ENCODE assay signal across 23 cellular contexts in the genomic region with DNA sequence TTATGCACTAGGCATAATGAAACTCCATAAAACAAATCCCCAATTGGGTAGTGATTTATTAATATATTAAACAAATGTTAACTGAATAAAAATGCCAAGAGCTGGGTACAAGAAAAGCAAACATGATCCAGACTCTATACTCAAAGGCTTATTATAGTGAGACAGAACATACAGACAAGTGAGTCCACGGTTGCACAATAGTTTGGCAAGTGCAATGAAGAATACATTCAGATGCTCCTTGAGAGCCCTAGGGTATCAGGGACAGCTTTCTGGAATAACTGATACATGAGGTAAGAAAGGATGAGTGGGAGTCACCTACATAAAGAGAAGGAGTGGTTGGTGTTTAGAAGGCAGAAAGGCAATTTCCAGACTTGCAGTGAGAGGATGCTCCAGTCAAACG.
"Had no signal": no experiment of that assay in that cellular context is flagged by ENCODE, and none has a peak within 500 bp of the region (broad histone marks: within the 10 kb centered on the region; RNA-seq: fewer than 3 reads in every experiment).

No MANE protein-coding gene starts in this region.

- ATAC-seq: left lung had no signal

- H3K27ac ChIP-seq: cardiac muscle cell, left lung, neural progenitor cell, prostate gland, right atrium auricular region, skin epidermis, testis, upper lobe of left lung had no signal

- DNase-seq: activated CD4-positive, alpha-beta T cell treated with anti-CD3 and anti-CD28 coated beads, Interleukin-2, amount 50 U/mL, for 1 hour; activated CD8-positive, alpha-beta memory T cell treated with anti-CD3 and anti-CD28 coated beads for 24 hours; activated CD8-positive, alpha-beta memory T cell treated with anti-CD3 and anti-CD28 coated beads, Interleukin-2, amount 50 U/mL, for 48 hours; activated effector memory CD4-positive, alpha-beta T cell treated with Interleukin-2 at 50 U/mL for 16 hours; activated naive CD4-positive, alpha-beta T cell treated with anti-CD3 and anti-CD28 coated beads, Interleukin-2, amount 50 U/mL, for 16 hours; activated T-cell treated with anti-CD3 and anti-CD28 coated beads, Interleukin-2, amount 50 U/mL, for 48 hours; amniotic stem cell; dermis blood vessel endothelial cell; effector memory CD4-positive, alpha-beta T cell; foreskin melanocyte; glutamatergic neuron; left lung; stimulated activated CD4-positive, alpha-beta T cell treated with anti-CD3 and anti-CD28 coated beads, Interleukin-2, amount 100 ng/mL, for 48 hours; T-helper 1 cell; T1000; testis; upper lobe of left lung had no signal

- H3K4me3 ChIP-seq: cardiac muscle cell, left lung, neural progenitor cell, prostate gland, right atrium auricular region, skin epidermis, testis, upper lobe of left lung had no signal

- FAIRE-seq: endothelial cell of umbilical vein had no signal

- H3K4me1 ChIP-seq: prostate gland, right atrium auricular region, testis had no signal

- H3K9ac ChIP-seq: neural progenitor cell had no signal

- H3K9me3 ChIP-seq: left lung, prostate gland, right atrium auricular region, testis, upper lobe of left lung had no signal

- H3K36me3 ChIP-seq: cardiac muscle cell, left lung, neural progenitor cell, prostate gland, right atrium auricular region, upper lobe of left lung had no signal

- H3K4me2 ChIP-seq: neural progenitor cell had no signal

- H2AFZ ChIP-seq: neural progenitor cell had no signal

- H3K27me3 ChIP-seq: left lung, neural progenitor cell, right atrium auricular region, testis, upper lobe of left lung had no signal
